Comparison of ENCODE assay signal across 17 cellular contexts in genomic region chr9:38058452-38059232, GRCh38. TPM values are rescaled to one million over a fixed set of nuclear protein-coding genes. Genes with fewer than 3 reads are reported as not detected.
DNase-seq lines count a peak whose midpoint lies in the region; ATAC-seq and TF ChIP-seq lines count a peak whose summit lies in the region.
"Had no signal": no experiment of that assay in that cellular context is flagged by ENCODE, and none has a peak within 500 bp of the region (broad histone marks: within the 10 kb centered on the region; RNA-seq: fewer than 3 reads in every experiment).

No MANE protein-coding gene starts in this region.

- no peaks in the 10 kb centered on the region for H3K36me3 ChIP-seq in CD4-positive, CD25-positive, alpha-beta regulatory T cell (ENCODE audit: control insufficient read depth, insufficient read depth, low read length)
- no peaks in the 10 kb centered on the region for H3K36me3 ChIP-seq in body of pancreas (replicated peaks in 1 of 2; ENCODE audit: insufficient read depth in 1 of 2, low read depth in 2 of 2)
- H3K36me3 ChIP-seq in right atrium auricular region: no peaks in the 10 kb centered on the region
- H3K36me3 ChIP-seq in psoas muscle (ENCODE audit: insufficient read depth in 1 of 2, low read depth in 1 of 2): no peaks in the 10 kb centered on the region

- no peak overlapping the region for H3K4me3 Mint-ChIP-seq in CD4-positive, CD25-positive, alpha-beta regulatory T cell
- H3K4me3 Mint-ChIP-seq: T-helper 2 cell treated with Interferon-gamma antibody and Interleukin-4, amounts not matched to agents 5 μg/mL and 100 μg/mL, for 36 hours had no signal

- H3K4me1 ChIP-seq in CD4-positive, CD25-positive, alpha-beta regulatory T cell (ENCODE audit: control insufficient read depth, insufficient read depth, low read length, poor library complexity, severe bottlenecking): no peaks in the 10 kb centered on the region
- H3K4me1 ChIP-seq in body of pancreas: peaks cover 75% of the 10 kb centered on the region
- peaks cover 3 to 89% of the 10 kb centered on the region in 2 donors for H3K4me1 ChIP-seq in right atrium auricular region
- H3K4me1 ChIP-seq in psoas muscle: peaks cover 48% of the 10 kb centered on the region

- no peaks in the 10 kb centered on the region for H3K9me3 ChIP-seq in CD4-positive, CD25-positive, alpha-beta regulatory T cell (ENCODE audit: control insufficient read depth in 2 of 2, low read length in 2 of 2)
- no peaks in the 10 kb centered on the region for H3K9me3 ChIP-seq in body of pancreas
- no peaks in the 10 kb centered on the region for H3K9me3 ChIP-seq in right atrium auricular region
- H3K9me3 ChIP-seq in psoas muscle: no peaks in the 10 kb centered on the region

- H3K4me3 ChIP-seq in CD4-positive, CD25-positive, alpha-beta regulatory T cell (ENCODE audit: low read depth, low read length): no peak overlapping the region
- no peak overlapping the region for H3K4me3 ChIP-seq in body of pancreas
- no peak overlapping the region for H3K4me3 ChIP-seq in right atrium auricular region
- no peak overlapping the region for H3K4me3 ChIP-seq in psoas muscle
- H3K4me3 ChIP-seq in foreskin fibroblast (ENCODE audit: low read depth in 1 of 2, low read length in 2 of 2): no peak overlapping the region

- no peak for TF ChIP-seq POLR2A in body of pancreas (IDR thresholded peaks at IDR 0.05)

- peaks cover 8% of the 10 kb centered on the region for H3K27me3 Mint-ChIP-seq in CD4-positive, CD25-positive, alpha-beta regulatory T cell

- WGBS in body of pancreas, 2 donors: 63 to 64% methylated on average over 13 of the region's 13 CpGs
- 74 to 76% (median 75%) methylated on average over 13 of the region's 13 CpGs for WGBS in psoas muscle, 3 donors

- no peak overlapping the region for H3K27ac ChIP-seq in CD4-positive, CD25-positive, alpha-beta regulatory T cell (ENCODE audit: insufficient read depth, low read length, poor library complexity, severe bottlenecking)
- peak overlapping the region; percentile 63 to 82 (median 72) for H3K27ac ChIP-seq in body of pancreas
- peak overlapping the region; percentile 74 to 95 for H3K27ac ChIP-seq in right atrium auricular region
- peak overlapping the region; percentile 43 for H3K27ac ChIP-seq in psoas muscle

- intact Hi-C loops in body of pancreas (cut with DNase I): no loop called here
- intact Hi-C loops in psoas muscle (cut with DNase I): no loop called here

- H3K4me1 Mint-ChIP-seq in CD4-positive, CD25-positive, alpha-beta regulatory T cell: no peaks in the 10 kb centered on the region

- DNase-seq in CD4-positive, CD25-positive, alpha-beta regulatory T cell: no peak
- DNase-seq in body of pancreas: no peak
- no peak for DNase-seq in right atrium auricular region (ENCODE audit: low spot score)
- DNase-seq in psoas muscle: no peak
- DNase-seq in foreskin fibroblast: no peak
- no peak for DNase-seq in stimulated activated CD4-positive, alpha-beta T cell treated with anti-CD3 and anti-CD28 coated beads, Interleukin-4, amount 100 ng/mL, for 24 hours
- DNase-seq in UCSD-AML1 (lab: John Stamatoyannopoulos, UW; ENCODE audit: unreplicated experiment): no peak
- DNase-seq: activated CD4-positive, alpha-beta T cell treated with anti-CD3 and anti-CD28 coated beads, Interleukin-2, amount 50 U/mL, for 1 hour; DMS53; effector CD4-positive, alpha-beta T cell; KBM-7; left colon; NCI-H146; NCI-H510A treated with DMSO at 0.1 percent for 48 hours had no signal

- peak overlapping the region in 2 of 3 donors; percentile 18 to 79 for H3K27ac Mint-ChIP-seq in CD4-positive, CD25-positive, alpha-beta regulatory T cell
- H3K27ac Mint-ChIP-seq: activated T-helper 2 cell treated with anti-CD3 and anti-CD28 coated beads, Interferon-gamma antibody, Interleukin-2, Interleukin-4, amounts not matched to agents 10 μg/mL and 5 μg/mL and 100 μg/mL, durations not matched to agents 14 hours and 24 hours and 36 hours; T-helper 2 cell treated with Interferon-gamma antibody and Interleukin-4, amounts not matched to agents 5 μg/mL and 100 μg/mL, for 36 hours had no signal

- peaks cover 0 to 2% (median 0%) of the 10 kb centered on the region in 7 donors for H3K9me3 Mint-ChIP-seq in CD4-positive, CD25-positive, alpha-beta regulatory T cell
- H3K9me3 Mint-ChIP-seq: activated T-helper 2 cell treated with anti-CD3 and anti-CD28 coated beads, Interferon-gamma antibody, Interleukin-2, Interleukin-4, amounts not matched to agents 10 μg/mL and 5 μg/mL and 100 μg/mL, durations not matched to agents 14 hours and 24 hours and 36 hours; T-helper 2 cell treated with Interferon-gamma antibody and Interleukin-4, amounts not matched to agents 5 μg/mL and 100 μg/mL, for 36 hours had no signal

- H3K36me3 Mint-ChIP-seq in CD4-positive, CD25-positive, alpha-beta regulatory T cell: no peaks in the 10 kb centered on the region

- H3K27me3 ChIP-seq in CD4-positive, CD25-positive, alpha-beta regulatory T cell (ENCODE audit: control insufficient read depth, insufficient read depth, low read length): no peaks in the 10 kb centered on the region
- H3K27me3 ChIP-seq in body of pancreas (no peaks in the 10 kb centered on the region), right atrium auricular region (no peaks in the 10 kb centered on the region), psoas muscle (ENCODE audit: insufficient read depth in 3 of 3, low read length in 2 of 3) (no peaks in the 10 kb centered on the region)

- no peak for ATAC-seq in CD4-positive, CD25-positive, alpha-beta regulatory T cell (ENCODE audit: low read depth in 2 of 2)
- ATAC-seq in body of pancreas (peak; percentile 62), psoas muscle (no peak), HG02678 (IDR thresholded peaks at IDR 0.05; ENCODE audit: unreplicated experiment) (no peak)

- TF ChIP-seq CTCF in body of pancreas (IDR thresholded peaks at IDR 0.05) (no peak), right atrium auricular region (IDR thresholded peaks at IDR 0.05) (no peak), psoas muscle (IDR thresholded peaks at IDR 0.05) (no peak), foreskin fibroblast (IDR thresholded peaks at IDR 0.05; ENCODE audit: low read depth, low read length) (no peak)

RNA-seq across cellular contexts. Expression of gene SHB, which starts 10.4 kb away (rescaled TPM):
- total RNA-seq in CD4-positive, CD25-positive, alpha-beta regulatory T cell: 0.69 TPM
- polyA plus RNA-seq in CD4-positive, CD25-positive, alpha-beta regulatory T cell: under 1 TPM in 1 of 4 donors, not detected in 3; 0.27 TPM
- total RNA-seq in body of pancreas (10 to 100 TPM; 25.2 to 29.3 TPM), right atrium auricular region (10 to 100 TPM; 33.9 to 39.9 TPM), psoas muscle (10 to 100 TPM in 2 of 4 donors, 1 to 10 TPM in 2; 4.8 to 26.2 (median 12.4) TPM)
- polyA plus RNA-seq in psoas muscle: 10 to 100 TPM in 1 of 3 donors, 1 to 10 TPM in 2; 4.0 to 30.7 (median 5.1) TPM
